In genomic region chr3:71078723-71079525, GRCh38 we compare ENCODE assay signal across 14 cellular contexts.
DNase-seq lines count a peak whose midpoint lies in the region; ATAC-seq and TF ChIP-seq lines count a peak whose summit lies in the region.
"Had no signal": no experiment of that assay in that cellular context is flagged by ENCODE, and none has a peak within 500 bp of the region (broad histone marks: within the 10 kb centered on the region; RNA-seq: fewer than 3 reads in every experiment).

No MANE protein-coding gene starts in this region.

- peak overlapping the region; percentile 85 for H3K27ac Mint-ChIP-seq in activated naive CD4-positive, alpha-beta T cell treated with anti-CD3 and anti-CD28 coated beads, Interleukin-2, amount 50 U/mL, for 24 hours
- peak overlapping the region; percentile 91 for H3K27ac Mint-ChIP-seq in stimulated activated naive B cell treated with anti-CD40 and anti-IgM and Interleukin-4, amounts not matched to agents 10 μg/mL and 1 μg/mL and 100 μg/mL, for 72 hours

- H3K9me3 Mint-ChIP-seq in activated naive CD4-positive, alpha-beta T cell treated with anti-CD3 and anti-CD28 coated beads, Interleukin-2, amount 50 U/mL, for 24 hours: peaks cover 4% of the 10 kb centered on the region
- H3K9me3 Mint-ChIP-seq in stimulated activated naive B cell treated with anti-CD40 and anti-IgM and Interleukin-4, amounts not matched to agents 10 μg/mL and 1 μg/mL and 100 μg/mL, for 72 hours: peaks cover 0 to 4% of the 10 kb centered on the region in 2 donors

- H3K27me3 Mint-ChIP-seq in activated naive CD4-positive, alpha-beta T cell treated with anti-CD3 and anti-CD28 coated beads, Interleukin-2, amount 50 U/mL, for 24 hours: no peaks in the 10 kb centered on the region
- H3K27me3 Mint-ChIP-seq in stimulated activated naive B cell treated with anti-CD40 and anti-IgM and Interleukin-4, amounts not matched to agents 10 μg/mL and 1 μg/mL and 100 μg/mL, for 72 hours: no peaks in the 10 kb centered on the region

- intact Hi-C loops in esophagus muscularis mucosa (cut with DNase I): no loop called here

- no peak for TF ChIP-seq POLR2A in esophagus muscularis mucosa (IDR thresholded peaks at IDR 0.05; ENCODE audit: low read depth)

- no peaks in the 10 kb centered on the region for H3K9me3 ChIP-seq in esophagus muscularis mucosa
- H3K9me3 ChIP-seq: lower lobe of right lung had no signal

- 80% methylated on average over 8 of the region's 8 CpGs for WGBS in esophagus muscularis mucosa

- peaks cover 32% of the 10 kb centered on the region for H3K36me3 Mint-ChIP-seq in activated naive CD4-positive, alpha-beta T cell treated with anti-CD3 and anti-CD28 coated beads, Interleukin-2, amount 50 U/mL, for 24 hours
- peaks cover 36 to 50% of the 10 kb centered on the region in 2 donors for H3K36me3 Mint-ChIP-seq in stimulated activated naive B cell treated with anti-CD40 and anti-IgM and Interleukin-4, amounts not matched to agents 10 μg/mL and 1 μg/mL and 100 μg/mL, for 72 hours

- no peak overlapping the region for H3K4me3 ChIP-seq in esophagus muscularis mucosa
- H3K4me3 ChIP-seq: lower lobe of right lung had no signal

- no peaks in the 10 kb centered on the region for H3K36me3 ChIP-seq in esophagus muscularis mucosa
- H3K36me3 ChIP-seq: lower lobe of right lung had no signal

- peak overlapping the region; percentile 71 for H3K4me3 Mint-ChIP-seq in activated naive CD4-positive, alpha-beta T cell treated with anti-CD3 and anti-CD28 coated beads, Interleukin-2, amount 50 U/mL, for 24 hours
- peak overlapping the region; percentile 19 to 25 for H3K4me3 Mint-ChIP-seq in stimulated activated naive B cell treated with anti-CD40 and anti-IgM and Interleukin-4, amounts not matched to agents 10 μg/mL and 1 μg/mL and 100 μg/mL, for 72 hours

- TF ChIP-seq EP300 in esophagus muscularis mucosa (IDR thresholded peaks at IDR 0.05): no peak

- peak overlapping the region; percentile 41 to 98 (median 52) for H3K27ac ChIP-seq in esophagus muscularis mucosa (replicated peaks in 1 of 4)
- H3K27ac ChIP-seq: lower lobe of right lung had no signal

- DNase-seq in activated naive CD4-positive, alpha-beta T cell treated with Interleukin-2 at 50 U/mL for 16 hours: no peak
- DNase-seq in UCSD-AML1 (lab: John Stamatoyannopoulos, UW; ENCODE audit: unreplicated experiment) (peak; percentile 13), esophagus muscularis mucosa (ENCODE audit: extremely low spot score) (no peak), NCI-H510A treated with DMSO at 0.1 percent for 48 hours (lab: John Stamatoyannopoulos, UW) (no peak), midbrain (lab: John Stamatoyannopoulos, UW) (no peak)
- no peak for DNase-seq in stimulated activated naive B cell treated with anti-CD40 and anti-IgM and Interleukin-4, amounts not matched to agents 10 μg/mL and 1 μg/mL and 100 μg/mL, for 72 hours
- DNase-seq: activated CD4-positive, alpha-beta T cell treated with anti-CD3 and anti-CD28 coated beads for 4 hours; DMS53; lower lobe of right lung; NCI-H2107; RPMI8226; stimulated activated naive CD4-positive, alpha-beta T cell had no signal

- H3K4me1 ChIP-seq in esophagus muscularis mucosa: peaks cover 21 to 89% (median 78%) of the 10 kb centered on the region in 4 donors

- ATAC-seq in stimulated activated naive B cell treated with anti-CD40 and anti-IgM and Interleukin-4, amounts not matched to agents 10 μg/mL and 1 μg/mL and 100 μg/mL, for 72 hours (replicated peaks): no peak
- no peak for ATAC-seq in GM21619 (IDR thresholded peaks at IDR 0.05; ENCODE audit: unreplicated experiment)
- ATAC-seq: lower lobe of right lung had no signal

- no peaks in the 10 kb centered on the region for H3K27me3 ChIP-seq in esophagus muscularis mucosa

- TF ChIP-seq CTCF in esophagus muscularis mucosa (IDR thresholded peaks at IDR 0.05): no peak

- H3K4me1 Mint-ChIP-seq in activated naive CD4-positive, alpha-beta T cell treated with anti-CD3 and anti-CD28 coated beads, Interleukin-2, amount 50 U/mL, for 24 hours: peaks cover 94% of the 10 kb centered on the region
- peaks cover 68 to 91% of the 10 kb centered on the region in 2 donors for H3K4me1 Mint-ChIP-seq in stimulated activated naive B cell treated with anti-CD40 and anti-IgM and Interleukin-4, amounts not matched to agents 10 μg/mL and 1 μg/mL and 100 μg/mL, for 72 hours
